In the genomic region with DNA sequence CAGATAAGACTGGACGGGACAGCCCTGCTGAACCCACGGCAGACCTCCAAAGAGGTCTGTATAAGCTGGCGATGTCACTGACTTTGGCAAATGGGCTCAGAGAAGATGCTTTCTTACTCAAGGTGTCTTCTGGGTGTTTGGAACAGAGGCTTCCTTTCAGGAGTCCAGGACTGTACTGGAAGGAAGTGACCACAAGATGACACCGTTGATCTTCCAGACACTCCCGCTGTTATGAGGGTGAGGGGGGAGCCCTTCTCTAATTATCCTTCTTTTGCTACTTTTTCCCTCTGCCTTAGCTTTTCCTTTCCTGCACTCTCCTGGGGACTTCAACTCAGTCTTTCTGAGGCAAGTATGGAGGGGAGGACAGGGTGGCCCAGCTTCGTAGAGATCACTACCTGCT, we compare ENCODE assay signal across 11 cellular contexts.
DNase-seq lines count a peak whose midpoint lies in the region; ATAC-seq, FAIRE-seq and TF ChIP-seq lines count a peak whose summit lies in the region.
"Had no signal": no experiment of that assay in that cellular context is flagged by ENCODE, and none has a peak within 500 bp of the region (broad histone marks: within the 10 kb centered on the region; RNA-seq: fewer than 3 reads in every experiment).

No MANE protein-coding gene starts in this region.

- no peak for FAIRE-seq in small intestine (lab: Jason Lieb, UNC)

- H3K27ac ChIP-seq in heart right ventricle = peak overlapping the region in 8 of 10 donors; percentile 52 to 87 (median 76)
- peak overlapping the region in 1 of 2 donors; percentile 52 for H3K27ac ChIP-seq in small intestine (ENCODE audit: low read depth in 1 of 2, low read length in 1 of 2)
- H3K27ac ChIP-seq in aorta (ENCODE audit: low read depth in 1 of 2, low read length in 2 of 2) = no peak overlapping the region

- no peaks in the 10 kb centered on the region for H3K36me3 ChIP-seq in heart right ventricle
- no peaks in the 10 kb centered on the region for H3K36me3 ChIP-seq in small intestine (ENCODE audit: control insufficient read depth in 2 of 2, insufficient read depth in 2 of 2, low read length in 2 of 2)
- H3K36me3 ChIP-seq in aorta (ENCODE audit: control insufficient read depth in 1 of 2, insufficient read depth in 2 of 2, low read length in 1 of 2) = no peaks in the 10 kb centered on the region

- no peaks in the 10 kb centered on the region for H3K9me3 ChIP-seq in heart right ventricle
- H3K9me3 ChIP-seq in small intestine (ENCODE audit: control insufficient read depth, low read depth) = no peaks in the 10 kb centered on the region
- H3K9me3 ChIP-seq in aorta (ENCODE audit: control insufficient read depth, low read length) = no peaks in the 10 kb centered on the region

- intact Hi-C loops in heart right ventricle (cut with DNase I) (loop anchor here in 1 of 10 donors (5.0 kb wide), 1 partner anchor 124 kb away; a partner anchor contains a TSS), aorta (cut with DNase I) (no loop called here)

- H3K4me1 ChIP-seq in heart right ventricle (peaks cover 5 to 37% (median 26%) of the 10 kb centered on the region in 9 donors), small intestine (ENCODE audit: control insufficient read depth in 2 of 2, insufficient read depth in 1 of 2, low read depth in 1 of 2, low read length in 1 of 2) (peaks cover 0 to 2% of the 10 kb centered on the region in 2 donors), aorta (ENCODE audit: control insufficient read depth in 1 of 2, insufficient read depth in 2 of 2, low read length in 2 of 2) (no peaks in the 10 kb centered on the region)

- peak in 3 of 9 donors; percentile 13 to 35 (median 16) for TF ChIP-seq CTCF in heart right ventricle (IDR thresholded peaks at IDR 0.05)

- ATAC-seq in heart right ventricle = peak; percentile 23 to 78 (median 62)
- no peak for ATAC-seq in GM21723 (IDR thresholded peaks at IDR 0.05; ENCODE audit: unreplicated experiment)
- ATAC-seq in aorta (ENCODE audit: low FRiP score) = no peak

- 41 to 59% methylated on average over 6 of the region's 6 CpGs for WGBS in heart right ventricle, 2 donors
- WGBS in small intestine, 3 donors = 63 to 64% (median 64%) methylated on average over 6 of the region's 6 CpGs
- 48 to 51% methylated on average over 6 of the region's 6 CpGs for WGBS in aorta, 2 donors

- H3K27me3 ChIP-seq in heart right ventricle (no peaks in the 10 kb centered on the region), small intestine (ENCODE audit: control insufficient read depth in 2 of 2, insufficient read depth in 2 of 2, low read length in 2 of 2) (no peaks in the 10 kb centered on the region), aorta (ENCODE audit: control insufficient read depth in 1 of 2, insufficient read depth in 2 of 2, low read length in 1 of 2) (no peaks in the 10 kb centered on the region)

- H3K4me3 ChIP-seq in heart right ventricle = peak overlapping the region in 6 of 10 donors; percentile 4 to 43 (median 36)
- H3K4me3 ChIP-seq in small intestine (ENCODE audit: low read depth in 1 of 2, low read length in 2 of 2) = no peak overlapping the region
- no peak overlapping the region for H3K4me3 ChIP-seq in aorta (ENCODE audit: low read length in 2 of 2)

- DNase-seq in NCI-H345 (lab: John Stamatoyannopoulos, UW) (peak; percentile 12), NCI-H345 treated with DMSO at 0.1 percent for 48 hours (lab: John Stamatoyannopoulos, UW; ENCODE audit: unreplicated experiment) (no peak), RPMI7951 (ENCODE audit: low read depth) (peak; percentile 35), heart right ventricle (no peak), small intestine (peak; percentile 39), NCI-H446 treated with DMSO at 0.1 percent for 48 hours (lab: John Stamatoyannopoulos, UW) (no peak), aorta (no peak)
- DNase-seq: activated CD4-positive, alpha-beta T cell treated with anti-CD3 and anti-CD28 coated beads for 1 hour; mesenchymal stem cell; NCI-H2171 had no signal

Comparison
In these comparisons a context has a peak if more than half of its experiments do, and no peak if none do; other contexts are left out.
1. DNase-seq: peak in NCI-H345 (single experiment), RPMI7951 (single experiment) and small intestine (single experiment); none in NCI-H345 treated with DMSO at 0.1 percent for 48 hours (single experiment), heart right ventricle (0 of 2), NCI-H446 treated with DMSO at 0.1 percent for 48 hours (single experiment) and aorta (0 of 2).
2. ATAC-seq: peak in heart right ventricle (8 of 8); none in GM21723 (single experiment) and aorta (single experiment).
3. H3K27ac ChIP-seq: peak in heart right ventricle (8 of 10); none in aorta (0 of 2).
4. H3K4me3 ChIP-seq: peak in heart right ventricle (6 of 10); none in small intestine (0 of 2) and aorta (0 of 2).